ENCODE assay signal across 16 cellular contexts in genomic region chr11:72048718-72049460, GRCh38. TPM values are rescaled to one million over a fixed set of nuclear protein-coding genes. Genes with fewer than 3 reads are reported as not detected.
A peak's percentile ranks its signal among the peaks of the same experiment; 100 is the strongest.
DNase-seq lines count a peak whose midpoint lies in the region; ATAC-seq, FAIRE-seq and TF ChIP-seq lines count a peak whose summit lies in the region.
"Had no signal": no experiment of that assay in that cellular context is flagged by ENCODE, and none has a peak within 500 bp of the region (broad histone marks: within the 10 kb centered on the region; RNA-seq: fewer than 3 reads in every experiment).

No MANE protein-coding gene starts in this region.

- H3K4me2 ChIP-seq in astrocyte (ENCODE audit: low read length) = no peak overlapping the region
- H3K4me2 ChIP-seq: neural progenitor cell had no signal

- DNase-seq in NCI-H2029 (lab: John Stamatoyannopoulos, UW) (peak; percentile 55), astrocyte (ENCODE audit: low read depth) (no peak), SKM-1 (lab: John Stamatoyannopoulos, UW; ENCODE audit: unreplicated experiment) (no peak), AG08396 (ENCODE audit: low spot score) (no peak), occipital lobe (lab: John Stamatoyannopoulos, UW) (no peak)
- no peak for DNase-seq in stimulated activated naive B cell treated with anti-CD40 and anti-IgM and Interleukin-4, amounts not matched to agents 10 μg/mL and 1 μg/mL and 100 μg/mL, for 72 hours
- DNase-seq: activated CD4-positive, alpha-beta T cell treated with anti-CD3 and anti-CD28 coated beads, Interleukin-2, amount 50 U/mL, for 1 hour; activated effector memory CD4-positive, alpha-beta T cell treated with anti-CD3 and anti-CD28 coated beads, Interleukin-2, amount 50 U/mL, for 16 hours; Caco-2; HCEC 1CT; NCI-H1694 treated with DMSO at 0.1 percent for 48 hours; stimulated activated CD4-positive, alpha-beta T cell treated with anti-CD3 and anti-CD28 coated beads, Interleukin-1b, Interleukin-23, amount 100 ng/mL, for 48 hours; stimulated activated naive CD4-positive, alpha-beta T cell treated with Interleukin-2 at 50 U/mL for 16 hours had no signal

- H3K4me3 ChIP-seq in astrocyte (ENCODE audit: insufficient read depth, low read depth, low read length) = no peak overlapping the region
- no peak overlapping the region for H3K4me3 ChIP-seq in liver (ENCODE audit: low read depth in 1 of 3, low read length in 3 of 3)
- H3K4me3 ChIP-seq: neural progenitor cell had no signal

- H3K36me3 Mint-ChIP-seq in astrocyte (ENCODE audit: low read depth, unreplicated experiment) = peaks cover 2% of the 10 kb centered on the region
- peaks cover 12 to 19% of the 10 kb centered on the region in 2 donors for H3K36me3 Mint-ChIP-seq in stimulated activated naive B cell treated with anti-CD40 and anti-IgM and Interleukin-4, amounts not matched to agents 10 μg/mL and 1 μg/mL and 100 μg/mL, for 72 hours
- H3K36me3 Mint-ChIP-seq: neural progenitor cell had no signal

- H3K4me1 ChIP-seq in astrocyte (ENCODE audit: insufficient read depth, low read length) (no peaks in the 10 kb centered on the region), liver (ENCODE audit: control insufficient read depth in 4 of 4, insufficient read depth in 4 of 4, low read length in 3 of 4) (no peaks in the 10 kb centered on the region)
- H3K4me1 ChIP-seq: Caco-2 had no signal

- H3K27ac ChIP-seq in astrocyte (ENCODE audit: low read depth, low read length) = no peak overlapping the region
- no peak overlapping the region for H3K27ac ChIP-seq in liver (ENCODE audit: low read depth in 1 of 2, low read length in 2 of 2)
- H3K27ac ChIP-seq: neural progenitor cell had no signal

- WGBS in liver = 86% methylated on average over 4 of the region's 4 CpGs

- H4K20me1 ChIP-seq in astrocyte (ENCODE audit: insufficient read depth, low read length) = no peaks in the 10 kb centered on the region

- no peak for TF ChIP-seq CTCF in astrocyte (IDR thresholded peaks at IDR 0.05; ENCODE audit: insufficient read depth, low read depth, low read length)
- TF ChIP-seq CTCF in liver (IDR thresholded peaks at IDR 0.05; ENCODE audit: low read depth, low read length, missing input control) = no peak

- H3K27ac Mint-ChIP-seq in astrocyte (ENCODE audit: unreplicated experiment) = peak overlapping the region; percentile 44
- peak overlapping the region; percentile 56 for H3K27ac Mint-ChIP-seq in stimulated activated naive B cell treated with anti-CD40 and anti-IgM and Interleukin-4, amounts not matched to agents 10 μg/mL and 1 μg/mL and 100 μg/mL, for 72 hours
- H3K27ac Mint-ChIP-seq: neural progenitor cell had no signal

- H3K9me3 ChIP-seq in astrocyte (ENCODE audit: insufficient read depth, low read depth, low read length) (no peaks in the 10 kb centered on the region), liver (ENCODE audit: control insufficient read depth in 4 of 4, low read length in 3 of 4) (no peaks in the 10 kb centered on the region)
- H3K9me3 ChIP-seq: Caco-2 had no signal

- H3K9ac ChIP-seq in astrocyte (ENCODE audit: low read length) (no peak overlapping the region), liver (ENCODE audit: low read depth in 1 of 2, low read length in 2 of 2) (no peak overlapping the region)
- H3K9ac ChIP-seq: neural progenitor cell had no signal

- TF ChIP-seq RAD21 in liver (IDR thresholded peaks at IDR 0.05) = no peak

- H3K79me2 ChIP-seq in astrocyte (ENCODE audit: insufficient read depth, low read length) = peaks cover 74% of the 10 kb centered on the region

- H3K27me3 ChIP-seq in astrocyte (ENCODE audit: insufficient read depth, low read length) = no peaks in the 10 kb centered on the region
- H3K27me3 ChIP-seq in liver (ENCODE audit: control insufficient read depth in 4 of 4, insufficient read depth in 4 of 4, low read length in 3 of 4) = no peaks in the 10 kb centered on the region
- H3K27me3 ChIP-seq: neural progenitor cell had no signal

- H3K27me3 Mint-ChIP-seq in astrocyte (ENCODE audit: low read depth, unreplicated experiment) = no peaks in the 10 kb centered on the region
- no peaks in the 10 kb centered on the region for H3K27me3 Mint-ChIP-seq in stimulated activated naive B cell treated with anti-CD40 and anti-IgM and Interleukin-4, amounts not matched to agents 10 μg/mL and 1 μg/mL and 100 μg/mL, for 72 hours

- no peaks in the 10 kb centered on the region for H3K9me3 Mint-ChIP-seq in astrocyte (ENCODE audit: unreplicated experiment)
- H3K9me3 Mint-ChIP-seq in stimulated activated naive B cell treated with anti-CD40 and anti-IgM and Interleukin-4, amounts not matched to agents 10 μg/mL and 1 μg/mL and 100 μg/mL, for 72 hours = no peaks in the 10 kb centered on the region
- H3K9me3 Mint-ChIP-seq: neural progenitor cell had no signal

- H3K36me3 ChIP-seq in astrocyte (ENCODE audit: insufficient read depth, low read length) = peaks cover 5% of the 10 kb centered on the region
- peaks cover 0 to 7% (median 3%) of the 10 kb centered on the region in 4 donors for H3K36me3 ChIP-seq in liver (ENCODE audit: control insufficient read depth in 4 of 4, insufficient read depth in 3 of 4, low read depth in 1 of 4, low read length in 3 of 4)
- H3K36me3 ChIP-seq: neural progenitor cell had no signal

- no peak overlapping the region for H2AFZ ChIP-seq in astrocyte (ENCODE audit: low read depth, low read length)
- H2AFZ ChIP-seq: neural progenitor cell had no signal

- no peaks in the 10 kb centered on the region for H3K4me1 Mint-ChIP-seq in astrocyte (ENCODE audit: low read depth, unreplicated experiment)
- H3K4me1 Mint-ChIP-seq in stimulated activated naive B cell treated with anti-CD40 and anti-IgM and Interleukin-4, amounts not matched to agents 10 μg/mL and 1 μg/mL and 100 μg/mL, for 72 hours = peaks cover 0 to 7% of the 10 kb centered on the region in 2 donors

- ATAC-seq in stimulated activated naive B cell treated with anti-CD40 and anti-IgM and Interleukin-4, amounts not matched to agents 10 μg/mL and 1 μg/mL and 100 μg/mL, for 72 hours (replicated peaks) = no peak
- no peak for ATAC-seq in GM21723 (IDR thresholded peaks at IDR 0.05; ENCODE audit: unreplicated experiment)

- no peak for FAIRE-seq in astrocyte (lab: Jason Lieb, UNC)

- no peak overlapping the region for H3K4me3 Mint-ChIP-seq in astrocyte (ENCODE audit: unreplicated experiment)
- H3K4me3 Mint-ChIP-seq in stimulated activated naive B cell treated with anti-CD40 and anti-IgM and Interleukin-4, amounts not matched to agents 10 μg/mL and 1 μg/mL and 100 μg/mL, for 72 hours = no peak overlapping the region
- H3K4me3 Mint-ChIP-seq: neural progenitor cell had no signal

TF ChIP-seq in liver, 16 proteins besides CTCF, POLR2A, EP300 and RAD21:
- no peak for TF ChIP-seq YY1 (IDR thresholded peaks at IDR 0.05)
- no peak for TF ChIP-seq HNF4A (conservative IDR thresholded peaks at IDR 0.05)
- no peak for TF ChIP-seq MAX (IDR thresholded peaks at IDR 0.05)
- no peak for TF ChIP-seq GABPA (IDR thresholded peaks at IDR 0.05 in 1 of 2, conservative IDR thresholded peaks at IDR 0.05 in 1 of 2)
- TF ChIP-seq NR2F2 (IDR thresholded peaks at IDR 0.05) = peak; percentile 95
- no peak for TF ChIP-seq FOXA2 (IDR thresholded peaks at IDR 0.05)
TF ChIP-seq in liver: peak in this region for 1.

RNA-seq across cellular contexts. Expression of gene NUMA1, which starts 31.5 kb away (rescaled TPM):
- total RNA-seq in astrocyte = 99.3 and 111 TPM in 2 replicates
- total RNA-seq in liver = 10 to 100 TPM; 55.1 to 93.2 TPM
- polyA plus RNA-seq in liver = 10 to 100 TPM; 19.5 to 29.2 TPM
- 129 TPM for total RNA-seq in occipital lobe

RNA-seq across cellular contexts. Expression of gene LRRC51, which starts 31.8 kb away (rescaled TPM):
- 4.2 and 4.4 TPM in 2 replicates for total RNA-seq in astrocyte
- 1 to 10 TPM; 1.9 to 3.4 TPM for total RNA-seq in liver
- polyA plus RNA-seq in liver = 1 to 10 TPM; 2.9 to 3.7 TPM
- total RNA-seq in occipital lobe = 11.4 TPM

RNA-seq across cellular contexts. Expression of gene IL18BP, which starts 50.2 kb away (rescaled TPM):
- total RNA-seq in astrocyte (14.1 and 15.2 TPM in 2 replicates), liver (1 to 10 TPM; 2.4 to 5.9 TPM), occipital lobe (2.7 TPM)
- polyA plus RNA-seq in liver = 1 to 10 TPM; 2.6 to 6.3 TPM

RNA-seq across cellular contexts. Expression of gene LAMTOR1, which starts 54.2 kb away (rescaled TPM):
- total RNA-seq in astrocyte (63.8 and 65.8 TPM in 2 replicates), liver (10 to 100 TPM; 30.5 to 47.2 TPM), occipital lobe (41.0 TPM)
- polyA plus RNA-seq in liver = 10 to 100 TPM; 70.1 to 74.0 TPM

RNA-seq across cellular contexts. Expression of gene TOMT, which starts 56.8 kb away (rescaled TPM):
- total RNA-seq in astrocyte (not detected in 2 replicates), liver (under 1 TPM in 1 of 2 donors, not detected in 1; 0.33 TPM), occipital lobe (not detected)
- polyA plus RNA-seq in liver = not detected
- total RNA-seq: Caco-2 had no signal
